Comparison of ENCODE assay signal across 8 cellular contexts in the genomic region with DNA sequence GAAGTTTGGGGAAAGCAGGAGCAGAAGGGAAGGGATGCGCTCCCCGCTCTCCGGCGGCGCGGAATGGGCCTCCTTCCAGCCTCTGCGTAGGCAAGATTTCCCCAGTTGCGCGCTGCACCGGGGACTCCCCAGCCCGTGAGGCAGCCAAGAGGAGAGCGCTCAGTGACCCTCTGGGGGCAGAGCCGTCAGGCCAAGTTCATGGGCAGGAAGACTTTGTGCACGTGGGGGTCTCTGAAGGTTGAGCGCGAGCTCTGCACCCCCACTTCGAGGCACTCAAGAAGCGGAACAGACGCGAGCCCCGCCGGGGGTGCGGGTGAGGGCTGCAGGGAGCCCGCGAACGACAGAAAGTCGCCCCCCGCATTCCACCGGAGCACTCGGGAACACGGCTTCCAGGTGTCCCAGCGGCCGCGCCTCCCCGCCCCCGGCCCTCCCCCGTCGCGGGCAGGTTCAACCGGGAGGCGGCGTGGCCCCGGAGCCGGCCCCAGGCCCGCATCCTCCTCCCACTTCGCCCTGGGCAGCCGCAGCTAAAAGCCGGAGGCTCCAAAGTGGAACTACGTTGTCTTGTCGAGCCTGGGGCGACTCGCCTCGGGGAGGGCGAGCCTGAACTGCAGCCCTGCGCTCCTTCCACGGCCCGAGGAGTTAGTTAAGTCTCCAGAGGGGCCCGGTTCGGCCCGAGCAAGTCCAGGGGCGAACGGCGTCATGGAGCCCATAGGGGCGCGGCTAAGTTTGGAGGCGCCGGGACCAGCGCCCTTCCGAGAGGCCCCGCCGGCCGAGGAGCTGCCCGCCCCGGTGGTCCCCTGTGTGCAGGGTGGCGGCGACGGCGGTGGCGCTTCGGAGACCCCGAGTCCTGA. TPM values are rescaled to one million over a fixed set of nuclear protein-coding genes. Genes with fewer than 3 reads are reported as not detected.
DNase-seq lines count a peak whose midpoint lies in the region; ATAC-seq lines count a peak whose summit lies in the region.

A gene (plus strand): TSS at position 555 of the 851 bp plus-strand sequence. CDS start 145 bp downstream, at position 700.

- no peaks in the 10 kb centered on the region for H3K9me3 ChIP-seq in SK-N-MC (ENCODE audit: low read depth, low read length)
- H3K9me3 ChIP-seq in esophagus (ENCODE audit: control insufficient read depth in 2 of 2, insufficient read depth in 1 of 2, low read depth in 1 of 2, low read length in 1 of 2), result peaks cover 0 to 6% of the 10 kb centered on the region in 2 donors
- no peaks in the 10 kb centered on the region for H3K9me3 ChIP-seq in aorta (ENCODE audit: control insufficient read depth, low read length)

- no peak for DNase-seq in SK-N-MC (ENCODE audit: low read depth, low spot score)
- DNase-seq in mucosa of gallbladder (ENCODE audit: low spot score), result peak; percentile 45
- DNase-seq in aorta, result peak; percentile 79 to 88
- DNase-seq in NCI-H1694 treated with DMSO at 0.1 percent for 48 hours (lab: John Stamatoyannopoulos, UW), result no peak

- no peak within 1 kb of the TSS for H3K9ac ChIP-seq in SK-N-MC (ENCODE audit: insufficient read length)

- intact Hi-C loops in aorta (cut with DNase I), result loop anchor here in 1 of 2 donors (10.0 kb wide), 1 partner anchor 80 kb away; a partner anchor contains a TSS

- H3K4me3 ChIP-seq in ACC112 (ENCODE audit: low read depth, low read length), result peak within 1 kb of the TSS; percentile 81
- H3K4me3 ChIP-seq in SK-N-MC, result peak within 1 kb of the TSS; percentile 73
- H3K4me3 ChIP-seq in esophagus (ENCODE audit: low read depth in 1 of 2, low read length in 2 of 2), result peak within 1 kb of the TSS; percentile 55 to 60
- H3K4me3 ChIP-seq in aorta (ENCODE audit: low read length in 2 of 2), result peak within 1 kb of the TSS; percentile 53 to 67

- peak within 1 kb of the TSS; percentile 72 for H2AFZ ChIP-seq in ACC112 (ENCODE audit: low read length, unreplicated experiment)

- H3K27me3 ChIP-seq in ACC112 (ENCODE audit: insufficient read depth, low read length) (no peaks in the 10 kb centered on the region), esophagus (ENCODE audit: control insufficient read depth in 1 of 2, insufficient read depth in 2 of 2, low read length in 2 of 2) (no peaks in the 10 kb centered on the region), aorta (ENCODE audit: control insufficient read depth in 1 of 2, insufficient read depth in 2 of 2, low read length in 1 of 2) (no peaks in the 10 kb centered on the region)

- 1% methylated on average over 67 to 81 of the region's 81 CpGs for whole genome bisulfite sequencing in esophagus, 2 donors
- 0 to 1% methylated on average over 76 to 81 of the region's 81 CpGs for WGBS in aorta, 2 donors

- H3K27ac ChIP-seq in ACC112 (ENCODE audit: low read depth, low read length), result peak within 1 kb of the TSS; percentile 18; the same call in 1 of the 2 replicates
- no peak within 1 kb of the TSS for H3K27ac ChIP-seq in SK-N-MC
- peak within 1 kb of the TSS; percentile 45 to 75 for H3K27ac ChIP-seq in esophagus (ENCODE audit: low read depth in 2 of 2, low read length in 1 of 2)
- H3K27ac ChIP-seq in aorta (ENCODE audit: low read depth in 1 of 2, low read length in 2 of 2), result peak within 1 kb of the TSS in 1 of 2 donors; percentile 21

- ATAC-seq in GM18498 (IDR thresholded peaks at IDR 0.05; ENCODE audit: unreplicated experiment) (peak; percentile 58), HG03159 (IDR thresholded peaks at IDR 0.05; ENCODE audit: unreplicated experiment) (peak; percentile 49), aorta (ENCODE audit: low FRiP score) (peak; percentile 76)

- no peaks in the 10 kb centered on the region for H3K79me2 ChIP-seq in ACC112 (ENCODE audit: control insufficient read depth, insufficient read depth, low read length, unreplicated experiment)

- peaks cover 20% of the 10 kb centered on the region for H3K4me1 ChIP-seq in ACC112 (ENCODE audit: control insufficient read depth, insufficient read depth, low read length, unreplicated experiment)
- H3K4me1 ChIP-seq in esophagus (ENCODE audit: control insufficient read depth in 2 of 2, insufficient read depth in 2 of 2, low read length in 1 of 2), result peaks cover 2 to 20% of the 10 kb centered on the region in 2 donors
- H3K4me1 ChIP-seq in aorta (ENCODE audit: control insufficient read depth in 1 of 2, insufficient read depth in 2 of 2, low read length in 2 of 2), result no peaks in the 10 kb centered on the region

- H3K36me3 ChIP-seq in ACC112 (ENCODE audit: insufficient read depth, low read length) (no peaks in the 10 kb centered on the region), SK-N-MC (ENCODE audit: insufficient read depth, low read length) (no peaks in the 10 kb centered on the region), esophagus (ENCODE audit: control insufficient read depth in 2 of 2, insufficient read depth in 2 of 2, low read length in 1 of 2) (no peaks in the 10 kb centered on the region), aorta (ENCODE audit: control insufficient read depth in 1 of 2, insufficient read depth in 2 of 2, low read length in 1 of 2) (no peaks in the 10 kb centered on the region)

RNA-seq across cellular contexts. Expression of the gene that starts here (rescaled TPM):
- polyA plus RNA-seq in esophagus, result 1 to 10 TPM in 1 of 2 donors, under 1 TPM in 1; 0.92 to 2.2 TPM
- 2.8 TPM for total RNA-seq in mucosa of gallbladder
- total RNA-seq in aorta, result 1 to 10 TPM; 1.7 to 5.3 TPM
- polyA plus RNA-seq in aorta, result under 1 TPM; 0.41 to 0.63 TPM

Comparison
In these comparisons a context has a peak if more than half of its experiments do, and no peak if none do; other contexts are left out.
1. DNase-seq: peak in mucosa of gallbladder (single experiment) and aorta (2 of 2); none in SK-N-MC (single experiment) and NCI-H1694 treated with DMSO at 0.1 percent for 48 hours (single experiment).
2. Peak in every context shown above with its lines, with median percentiles within 50 percentile points of each other: H3K4me3 ChIP-seq and ATAC-seq.